ENCODE assay signal across 19 cellular contexts in the genomic region with DNA sequence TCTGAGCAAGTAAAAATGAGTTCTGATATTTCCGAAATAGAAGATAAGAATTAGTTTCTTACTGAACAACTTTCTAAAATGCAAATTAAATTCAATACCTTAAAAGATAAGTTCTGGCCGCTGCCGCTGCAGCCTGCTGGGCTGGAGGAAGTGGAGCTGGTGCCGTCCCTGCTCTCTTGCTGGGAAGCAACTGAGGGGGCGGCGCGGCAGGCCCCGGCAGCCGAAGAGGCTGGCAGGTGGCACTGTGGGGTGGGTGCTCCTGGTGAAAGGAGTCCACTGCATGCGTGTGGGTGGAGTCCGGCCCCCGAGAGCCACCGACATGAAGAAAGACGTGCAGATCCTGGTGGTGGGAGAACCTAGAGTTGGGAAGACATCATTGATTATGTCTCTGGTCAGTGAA.
DNase-seq lines count a peak whose midpoint lies in the region; ATAC-seq, FAIRE-seq and TF ChIP-seq lines count a peak whose summit lies in the region.
"Had no signal": no experiment of that assay in that cellular context is flagged by ENCODE, and none has a peak within 500 bp of the region (broad histone marks: within the 10 kb centered on the region; RNA-seq: fewer than 3 reads in every experiment).

No MANE protein-coding gene starts in this region.

- no peak overlapping the region for H3K27ac ChIP-seq in kidney (ENCODE audit: low read depth in 2 of 2, low read length in 2 of 2)
- no peak overlapping the region for H3K27ac ChIP-seq in gastrocnemius medialis
- H3K27ac ChIP-seq: A549, BLaER1, SJCRH30 had no signal

- intact Hi-C loops in kidney (cut with DNase I) (no loop called here), gastrocnemius medialis (cut with DNase I; ENCODE audit: low total_unique reads) (no loop called here)

- H3K36me3 ChIP-seq in H7 (replicated peaks; ENCODE audit: control insufficient read depth, insufficient read depth, low read length), result no peaks in the 10 kb centered on the region
- H3K36me3 ChIP-seq in kidney (ENCODE audit: control insufficient read depth in 1 of 2, insufficient read depth in 2 of 2, low read length in 2 of 2), result no peaks in the 10 kb centered on the region
- no peaks in the 10 kb centered on the region for H3K36me3 ChIP-seq in gastrocnemius medialis
- H3K36me3 ChIP-seq: BLaER1, SJCRH30 had no signal

- DNase-seq in 8988T, result peak; percentile 1
- peak; percentile 20 for DNase-seq in D341Med (ENCODE audit: low spot score)
- DNase-seq in H7, result peak; percentile 2
- peak; percentile 56 for DNase-seq in kidney
- DNase-seq in gastrocnemius medialis, result no peak
- no peak for DNase-seq in RPMI8226
- DNase-seq: CD4-positive, alpha-beta T cell; COR-L47; DMS 273 treated with DMSO at 0.1 percent for 48 hours; HFFc6; Kasumi-1; NCI-H1694; NCI-H69; SJCRH30 had no signal

- H3K9me3 ChIP-seq in kidney (ENCODE audit: control insufficient read depth in 1 of 2, low read length in 2 of 2) (no peaks in the 10 kb centered on the region), gastrocnemius medialis (no peaks in the 10 kb centered on the region)
- H3K9me3 ChIP-seq: A549, SJCRH30 had no signal

- no peaks in the 10 kb centered on the region for H3K4me1 ChIP-seq in kidney (ENCODE audit: control insufficient read depth in 1 of 2, insufficient read depth in 1 of 2, low read depth in 1 of 2, low read length in 2 of 2)
- no peaks in the 10 kb centered on the region for H3K4me1 ChIP-seq in gastrocnemius medialis
- H3K4me1 ChIP-seq: BLaER1, SJCRH30 had no signal

- H3K27me3 ChIP-seq in H7 (ENCODE audit: control insufficient read depth, insufficient read depth, low read length), result no peaks in the 10 kb centered on the region
- H3K27me3 ChIP-seq in gastrocnemius medialis, result no peaks in the 10 kb centered on the region
- H3K27me3 ChIP-seq: BLaER1, SJCRH30 had no signal

- no peak overlapping the region for H3K4me3 ChIP-seq in H7 (ENCODE audit: insufficient read depth, low read depth, low read length)
- H3K4me3 ChIP-seq in kidney (ENCODE audit: low read length in 2 of 2), result no peak overlapping the region
- H3K4me3 ChIP-seq in gastrocnemius medialis, result no peak overlapping the region
- H3K4me3 ChIP-seq: A549, BLaER1, SJCRH30 had no signal

- no peak overlapping the region for H3K9ac ChIP-seq in kidney (ENCODE audit: low read length in 2 of 2)
- H3K9ac ChIP-seq: BLaER1 had no signal

- no peak for FAIRE-seq in kidney (lab: Jason Lieb, UNC)
- FAIRE-seq: A549, H54 had no signal

- ATAC-seq in gastrocnemius medialis (no peak), HG02678 (IDR thresholded peaks at IDR 0.05; ENCODE audit: unreplicated experiment) (no peak), HG02884 (IDR thresholded peaks at IDR 0.05; ENCODE audit: unreplicated experiment) (no peak)
- ATAC-seq: A549 had no signal

- TF ChIP-seq CTCF in kidney (IDR thresholded peaks at IDR 0.05; ENCODE audit: borderline replicate concordance, extremely low read depth, insufficient read depth) (no peak), gastrocnemius medialis (IDR thresholded peaks at IDR 0.05 in 4 of 5, conservative IDR thresholded peaks at IDR 0.05 in 1 of 5) (no peak)

- no peak for TF ChIP-seq POLR2A in gastrocnemius medialis (IDR thresholded peaks at IDR 0.05)

- in situ Hi-C loops in gastrocnemius medialis (cut with MboI; ENCODE audit: low sequenced_read_pairs in 4 of 4), result no loop called here

Comparison
In these comparisons a context has a peak if more than half of its experiments do, and no peak if none do; other contexts are left out.
1. DNase-seq: peak in 8988T (single experiment), D341Med (single experiment), H7 (single experiment) and kidney (single experiment); none in gastrocnemius medialis (0 of 2) and RPMI8226 (single experiment).